18 cellular contexts compared by ENCODE assay signal in the genomic region with DNA sequence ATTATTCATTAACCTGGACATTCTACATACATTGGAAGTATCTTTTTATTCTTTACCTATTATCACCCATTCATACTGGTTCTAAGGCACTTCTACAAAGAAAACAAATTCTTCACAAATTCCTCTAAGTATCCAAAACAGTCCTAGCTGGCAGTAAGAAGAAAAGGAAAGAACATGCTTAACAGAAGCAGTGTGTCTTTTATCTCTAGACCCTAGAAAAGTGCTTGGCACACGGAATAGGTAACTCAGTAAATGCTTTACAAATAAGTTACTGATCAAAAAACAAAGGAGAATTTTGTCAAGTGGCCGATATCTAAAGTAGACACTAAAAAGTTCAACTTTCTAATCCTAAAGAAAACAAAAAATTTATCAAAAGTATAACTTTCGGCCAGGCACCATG.
"Had no signal": no experiment of that assay in that cellular context is flagged by ENCODE, and none has a peak within 500 bp of the region (broad histone marks: within the 10 kb centered on the region; RNA-seq: fewer than 3 reads in every experiment).

No MANE protein-coding gene starts in this region.

- H3K27ac Mint-ChIP-seq: natural killer cell; stimulated activated effector memory CD8-positive, alpha-beta T cell treated with anti-CD3 and anti-CD28 coated beads, Interleukin-12 subunit alpha, Interleukin-12 subunit beta, amount 100 ng/mL, for 72 hours; stimulated activated naive CD8-positive, alpha-beta T cell treated with anti-CD3 and anti-CD28 coated beads, Interleukin-15, Interleukin-2, amounts not matched to agents 100 ng/mL and 50 ng/mL, for 24 hours had no signal

- H3K27me3 Mint-ChIP-seq: stimulated activated naive CD8-positive, alpha-beta T cell treated with anti-CD3 and anti-CD28 coated beads, Interleukin-15, Interleukin-2, amounts not matched to agents 100 ng/mL and 50 ng/mL, for 24 hours had no signal

- H3K27me3 ChIP-seq: dorsolateral prefrontal cortex, right atrium auricular region, tibial artery had no signal

- H3K9me3 Mint-ChIP-seq: natural killer cell; stimulated activated effector memory CD8-positive, alpha-beta T cell treated with anti-CD3 and anti-CD28 coated beads, Interleukin-12 subunit alpha, Interleukin-12 subunit beta, amount 100 ng/mL, for 72 hours; stimulated activated naive CD8-positive, alpha-beta T cell treated with anti-CD3 and anti-CD28 coated beads, Interleukin-15, Interleukin-2, amounts not matched to agents 100 ng/mL and 50 ng/mL, for 24 hours had no signal

- H3K9me3 ChIP-seq: mucosa of descending colon, right atrium auricular region, tibial artery had no signal

- H3K4me3 ChIP-seq: dorsolateral prefrontal cortex, mucosa of descending colon, right atrium auricular region, tibial artery had no signal

- H3K36me3 Mint-ChIP-seq: natural killer cell; stimulated activated effector memory CD8-positive, alpha-beta T cell treated with anti-CD3 and anti-CD28 coated beads, Interleukin-12 subunit alpha, Interleukin-12 subunit beta, amount 100 ng/mL, for 72 hours had no signal

- DNase-seq: central memory CD4-positive, alpha-beta T cell; cortex of kidney; dorsolateral prefrontal cortex; effector CD8-positive, alpha-beta T cell; mammary epithelial cell; mucosa of descending colon; natural killer cell; occipital lobe; small intestine; stimulated activated CD4-positive, alpha-beta T cell treated with anti-CD3 and anti-CD28 coated beads, Interleukin-4, amount 100 ng/mL, for 1 hour; stimulated activated CD8-positive, alpha-beta memory T cell treated with anti-CD3 and anti-CD28 coated beads, Interleukin-4, amount 100 ng/mL, for 48 hours; tibial artery had no signal

- H2AFZ ChIP-seq: parathyroid adenoma had no signal

- H3K79me2 ChIP-seq: parathyroid adenoma had no signal

- ATAC-seq: esophagus mucosa; left lobe of liver; mucosa of descending colon; natural killer cell; stimulated activated effector memory CD8-positive, alpha-beta T cell treated with anti-CD3 and anti-CD28 coated beads, Interleukin-12 subunit alpha, Interleukin-12 subunit beta, amount 100 ng/mL, for 72 hours had no signal

- H3K27ac ChIP-seq: dorsolateral prefrontal cortex, parathyroid adenoma, right atrium auricular region, tibial artery had no signal

- H3K4me1 Mint-ChIP-seq: natural killer cell; stimulated activated effector memory CD8-positive, alpha-beta T cell treated with anti-CD3 and anti-CD28 coated beads, Interleukin-12 subunit alpha, Interleukin-12 subunit beta, amount 100 ng/mL, for 72 hours had no signal

- H3K4me3 Mint-ChIP-seq: natural killer cell; stimulated activated effector memory CD8-positive, alpha-beta T cell treated with anti-CD3 and anti-CD28 coated beads, Interleukin-12 subunit alpha, Interleukin-12 subunit beta, amount 100 ng/mL, for 72 hours; stimulated activated naive CD8-positive, alpha-beta T cell treated with anti-CD3 and anti-CD28 coated beads, Interleukin-15, Interleukin-2, amounts not matched to agents 100 ng/mL and 50 ng/mL, for 24 hours had no signal
